ENCODE assay signal across 16 cellular contexts in the genomic region with DNA sequence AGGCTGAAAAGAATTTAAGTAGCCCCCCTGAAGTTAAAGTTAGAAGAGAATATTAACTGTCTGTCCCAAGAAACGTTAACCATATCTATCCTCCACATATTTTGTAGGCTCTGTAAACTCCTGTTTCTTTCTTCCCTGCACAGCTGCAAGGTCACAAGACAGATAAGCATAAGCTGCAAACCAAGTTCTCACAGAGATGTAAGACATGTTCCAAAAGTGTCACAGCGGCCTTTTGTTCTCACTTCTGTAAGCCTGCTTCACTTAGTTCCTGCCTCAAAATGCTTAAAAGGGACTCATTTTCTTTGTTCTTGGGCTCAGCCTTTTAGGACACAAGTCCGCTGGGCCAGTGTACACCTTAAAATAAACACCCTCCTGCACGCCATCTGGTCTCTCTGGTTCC. TPM values are rescaled to one million over a fixed set of nuclear protein-coding genes. Genes with fewer than 3 reads are reported as not detected.
DNase-seq lines count a peak whose midpoint lies in the region; TF ChIP-seq lines count a peak whose summit lies in the region.
"Had no signal": no experiment of that assay in that cellular context is flagged by ENCODE, and none has a peak within 500 bp of the region (broad histone marks: within the 10 kb centered on the region; RNA-seq: fewer than 3 reads in every experiment).

No MANE protein-coding gene starts in this region.

- H3K27me3 ChIP-seq in ectodermal cell (ENCODE audit: control insufficient read depth, insufficient read depth, low read length, poor library complexity, severe bottlenecking) (no peaks in the 10 kb centered on the region), suprapubic skin (peaks cover 7% of the 10 kb centered on the region), Karpas-422 (ENCODE audit: low read length) (0 out of 2 replicates have a peak, but pooled peaks cover 2% of the 10 kb centered on the region)

- TF ChIP-seq CTCF in suprapubic skin (IDR thresholded peaks at IDR 0.05): no peak

- H3K27ac ChIP-seq in ectodermal cell (ENCODE audit: insufficient read depth, low read depth, low read length, poor library complexity, severe bottlenecking) (peak overlapping the region; percentile 18), suprapubic skin (peak overlapping the region; percentile 30), Karpas-422 (ENCODE audit: low read length) (no peak overlapping the region)
- H3K27ac ChIP-seq: WERI-Rb-1 had no signal

- no peaks in the 10 kb centered on the region for H4K20me1 ChIP-seq in Karpas-422 (ENCODE audit: insufficient read depth, low read depth, low read length)

- peaks cover 12% of the 10 kb centered on the region for H3K4me1 ChIP-seq in ectodermal cell (ENCODE audit: control insufficient read depth, insufficient read depth, low read length)
- no peaks in the 10 kb centered on the region for H3K4me1 ChIP-seq in suprapubic skin
- H3K4me1 ChIP-seq in Karpas-422 (ENCODE audit: low read length): no peaks in the 10 kb centered on the region

- 59 to 60% methylated on average over 4 of the region's 4 CpGs for WGBS in ectodermal cell, 2 experiments
- 30% methylated on average over 4 of the region's 4 CpGs for WGBS in suprapubic skin

- H3K4me3 ChIP-seq in ectodermal cell (ENCODE audit: insufficient read depth, low read depth, low read length): no peak overlapping the region
- H3K4me3 ChIP-seq in suprapubic skin: peak overlapping the region; percentile 26
- no peak overlapping the region for H3K4me3 ChIP-seq in Karpas-422 (ENCODE audit: low read length)
- H3K4me3 ChIP-seq: mucosa of descending colon had no signal

- TF ChIP-seq POLR2A in suprapubic skin (IDR thresholded peaks at IDR 0.05): no peak

- H3K9ac ChIP-seq in Karpas-422 (ENCODE audit: low read length): no peak overlapping the region

- DNase-seq in OCI-M2 (lab: John Stamatoyannopoulos, UW; ENCODE audit: unreplicated experiment) (peak; percentile 50), midbrain (lab: John Stamatoyannopoulos, UW) (peak; percentile 59), suprapubic skin (ENCODE audit: low spot score in 2 of 2) (no peak), NCI-H524 treated with DMSO at 0.1 percent for 48 hours (lab: John Stamatoyannopoulos, UW) (no peak), AG20443 (ENCODE audit: low spot score) (no peak), Karpas-422 (no peak), A172 (ENCODE audit: low spot score) (no peak)
- DNase-seq: DMS153; NCI-H2029; stimulated activated naive CD8-positive, alpha-beta T cell treated with anti-CD3 and anti-CD28 coated beads, Interleukin-15, Interleukin-2, amounts not matched to agents 100 U/mL and 50 U/mL, for 24 hours; WERI-Rb-1 had no signal

- no peak overlapping the region for H2AFZ ChIP-seq in Karpas-422 (ENCODE audit: low read length)

- H3K9me2 ChIP-seq in Karpas-422 (replicated peaks; ENCODE audit: insufficient read depth, low read length): no peaks in the 10 kb centered on the region

- TF ChIP-seq EP300 in suprapubic skin (IDR thresholded peaks at IDR 0.05): no peak

- H3K4me2 ChIP-seq in Karpas-422 (ENCODE audit: low read depth, low read length, poor library complexity, severe bottlenecking): no peak overlapping the region

- H3K9me3 ChIP-seq in ectodermal cell (ENCODE audit: control insufficient read depth, low read length): no peaks in the 10 kb centered on the region
- no peaks in the 10 kb centered on the region for H3K9me3 ChIP-seq in suprapubic skin
- no peaks in the 10 kb centered on the region for H3K9me3 ChIP-seq in Karpas-422 (ENCODE audit: low read length)
- H3K9me3 ChIP-seq: mucosa of descending colon had no signal

- H3K36me3 ChIP-seq in ectodermal cell (ENCODE audit: control insufficient read depth, insufficient read depth, low read length) (no peaks in the 10 kb centered on the region), suprapubic skin (no peaks in the 10 kb centered on the region), Karpas-422 (ENCODE audit: insufficient read depth, low read length) (no peaks in the 10 kb centered on the region)
- H3K36me3 ChIP-seq: WERI-Rb-1 had no signal

- H3K79me2 ChIP-seq in Karpas-422 (ENCODE audit: low read length): no peaks in the 10 kb centered on the region

RNA-seq across cellular contexts. Expression of gene RNASE1, which starts 3.2 kb away (rescaled TPM):
- not detected for polyA plus RNA-seq in ectodermal cell (2013, experiment 1 of 4)
- polyA plus RNA-seq in ectodermal cell (2013, experiment 2 of 4): not detected
- 0.64 TPM for polyA plus RNA-seq in ectodermal cell (2013, experiment 3 of 4)
- polyA plus RNA-seq in ectodermal cell (2013, experiment 4 of 4): 0.45 TPM
- total RNA-seq in suprapubic skin: 10 to 100 TPM; 39.7 to 97.1 (median 64.0) TPM
- total RNA-seq in Karpas-422 (2014; rRNA removed; shearing (Covaris generic); ENCODE audit: low replicate concordance): not detected in 2 replicates
- not detected in 2 replicates for total RNA-seq in A172 (2014; rRNA removed; shearing (Covaris generic))

RNA-seq across cellular contexts. Expression of gene RNASE6, which starts 18.4 kb away (rescaled TPM):
- not detected for polyA plus RNA-seq in ectodermal cell (2013, experiment 1 of 4)
- polyA plus RNA-seq in ectodermal cell (2013, experiment 2 of 4): not detected
- not detected for polyA plus RNA-seq in ectodermal cell (2013, experiment 3 of 4)
- not detected for polyA plus RNA-seq in ectodermal cell (2013, experiment 4 of 4)
- total RNA-seq in suprapubic skin: 1 to 10 TPM; 4.0 to 8.1 (median 7.6) TPM
- total RNA-seq in Karpas-422 (2014; rRNA removed; shearing (Covaris generic); ENCODE audit: low replicate concordance): not detected in 2 replicates
- total RNA-seq in A172 (2014; rRNA removed; shearing (Covaris generic)): not detected in 2 replicates
- total RNA-seq: HT1080, PC-3 had no signal

RNA-seq across cellular contexts. Expression of gene EDDM3B, which starts 31.2 kb away (rescaled TPM):
- not detected for polyA plus RNA-seq in ectodermal cell (2013, experiment 1 of 4)
- polyA plus RNA-seq in ectodermal cell (2013, experiment 2 of 4): not detected
- not detected for polyA plus RNA-seq in ectodermal cell (2013, experiment 3 of 4)
- not detected for polyA plus RNA-seq in ectodermal cell (2013, experiment 4 of 4)
- not detected for total RNA-seq in suprapubic skin
- 0.22 TPM in 1 of 2 replicates, not detected in the other for total RNA-seq in Karpas-422 (2014; rRNA removed; shearing (Covaris generic); ENCODE audit: low replicate concordance)
- not detected in 2 replicates for total RNA-seq in A172 (2014; rRNA removed; shearing (Covaris generic))
- total RNA-seq: cerebellum, HT1080, mucosa of descending colon, PC-3 had no signal

RNA-seq across cellular contexts. Expression of gene EDDM3A, which starts 53.8 kb away (rescaled TPM):
- not detected for polyA plus RNA-seq in ectodermal cell (2013, experiment 1 of 4)
- not detected for polyA plus RNA-seq in ectodermal cell (2013, experiment 2 of 4)
- polyA plus RNA-seq in ectodermal cell (2013, experiment 3 of 4): not detected
- polyA plus RNA-seq in ectodermal cell (2013, experiment 4 of 4): not detected
- not detected for total RNA-seq in suprapubic skin
- total RNA-seq in Karpas-422 (2014; rRNA removed; shearing (Covaris generic); ENCODE audit: low replicate concordance): not detected in 2 replicates
- total RNA-seq in A172 (2014; rRNA removed; shearing (Covaris generic)): not detected in 2 replicates
- total RNA-seq: cerebellum, HT1080, mucosa of descending colon, PC-3 had no signal

Comparison
In these comparisons a context has a peak if more than half of its experiments do, and no peak if none do; other contexts are left out.
1. DNase-seq: peak in OCI-M2 (single experiment) and midbrain (single experiment); none in suprapubic skin (0 of 2), NCI-H524 treated with DMSO at 0.1 percent for 48 hours (single experiment), AG20443 (single experiment), Karpas-422 (single experiment) and A172 (single experiment).
2. RNA of gene RNASE1, which starts 3.2 kb away (total RNA-seq): 39.7 to 97.1 TPM in suprapubic skin; not detected in Karpas-422 and not detected in A172; every median in the first group is over 10 times any median in the second.